In genomic region chr19:53772943-53773342, GRCh38 we compare ENCODE assay signal across 8 cellular contexts. TPM values are rescaled to one million over a fixed set of nuclear protein-coding genes. Genes with fewer than 3 reads are reported as not detected.
DNase-seq lines count a peak whose midpoint lies in the region; ATAC-seq and TF ChIP-seq lines count a peak whose summit lies in the region.

No MANE protein-coding gene starts in this region.

- H3K27me3 ChIP-seq in GM23338 (ENCODE audit: insufficient read depth) = no peaks in the 10 kb centered on the region

- no peaks in the 10 kb centered on the region for H3K9me2 ChIP-seq in GM23338 (ENCODE audit: insufficient read depth)

- peak overlapping the region; percentile 92 for H3K27ac ChIP-seq in GM23338 (ENCODE audit: low read depth)

- H3F3A ChIP-seq in GM23338 (replicated peaks; ENCODE audit: low read depth) = peaks cover 4% of the 10 kb centered on the region

- ATAC-seq in GM23338 (peak; percentile 68), HG02840 (IDR thresholded peaks at IDR 0.05; ENCODE audit: low FRiP score, unreplicated experiment) (no peak), GM18498 (IDR thresholded peaks at IDR 0.05; ENCODE audit: unreplicated experiment) (no peak)

- no peaks in the 10 kb centered on the region for H3K36me3 Mint-ChIP-seq in GM23338 (ENCODE audit: low read depth)

- no peaks in the 10 kb centered on the region for H3K9me3 Mint-ChIP-seq in GM23338

- no peaks in the 10 kb centered on the region for H3K36me3 ChIP-seq in GM23338 (ENCODE audit: insufficient read depth)

- DNase-seq in AML-193 (lab: John Stamatoyannopoulos, UW) = peak; percentile 33 to 37
- DNase-seq in GM23338 (ENCODE audit: low spot score) = peak; percentile 95
- DNase-seq in NCI-H748 treated with DMSO at 0.1 percent for 48 hours (lab: John Stamatoyannopoulos, UW) = peak; percentile 25
- peak; percentile 8 for DNase-seq in activated T-cell treated with anti-CD3 and anti-CD28 coated beads for 48 hours (ENCODE audit: low read depth)
- peak; percentile 54 for DNase-seq in globus pallidus (ENCODE audit: low spot score)
- peak; percentile 51 for DNase-seq in retina

- H3K4me1 Mint-ChIP-seq in GM23338 = peaks cover 40% of the 10 kb centered on the region

- peaks cover 5% of the 10 kb centered on the region for H3K27me3 Mint-ChIP-seq in GM23338 (ENCODE audit: insufficient read depth, low read depth, poor library complexity)

- H3K79me2 ChIP-seq in GM23338 (replicated peaks; ENCODE audit: insufficient read depth) = no peaks in the 10 kb centered on the region

- H3K4me2 ChIP-seq in GM23338 = peak overlapping the region; percentile 34

- peak; percentile 89 to 93 for TF ChIP-seq CTCF in GM23338 (conservative IDR thresholded peaks at IDR 0.05; ENCODE audit: low read depth in 2 of 2)

- peak overlapping the region; percentile 5 for H3K4me3 ChIP-seq in GM23338

- no peak overlapping the region for H3K27ac Mint-ChIP-seq in GM23338

- H3K4me1 ChIP-seq in GM23338 (ENCODE audit: insufficient read depth) = peaks cover 32% of the 10 kb centered on the region

- H4K20me1 ChIP-seq in GM23338 (replicated peaks; ENCODE audit: insufficient read depth) = no peaks in the 10 kb centered on the region

- no peak overlapping the region for H2AFZ ChIP-seq in GM23338

- H3K4me3 Mint-ChIP-seq in GM23338 = no peak overlapping the region; the same call in 2 of the 3 replicates

TF ChIP-seq in GM23338, 12 proteins besides CTCF, POLR2A, EP300 and RAD21:
- peak; percentile 70 for TF ChIP-seq CREB1 (CRISPR knock-in tag; IDR thresholded peaks at IDR 0.05; ENCODE audit: low read depth)
- TF ChIP-seq EZH2 (IDR thresholded peaks at IDR 0.05; ENCODE audit: low read depth, unreplicated experiment) = no peak

RNA-seq across cellular contexts. Expression of gene NLRP12, which starts 51.2 kb away (rescaled TPM):
- total RNA-seq in GM23338 (2014; rRNA removed; shearing (Covaris generic)) = 7.5 and 8.4 TPM in 2 replicates
- 1.9 and 2.6 TPM in 2 replicates for polyA plus RNA-seq in GM23338 (2016; fragmentation: Nextera tagmentation; extraction: Ambion mirVana)

Comparison
In these comparisons a context has a peak if more than half of its experiments do, and no peak if none do; other contexts are left out.
1. DNase-seq: peak in every context shown above with its lines; median percentile 95 in GM23338; 54 in globus pallidus; 51 in retina; 35 in AML-193; 25 in NCI-H748 treated with DMSO at 0.1 percent for 48 hours; 8 in activated T-cell treated with anti-CD3 and anti-CD28 coated beads for 48 hours.